In genomic region chr9:105344283-105344682, GRCh38 we compare ENCODE assay signal across 31 cellular contexts.
"Had no signal": no experiment of that assay in that cellular context is flagged by ENCODE, and none has a peak within 500 bp of the region (broad histone marks: within the 10 kb centered on the region; RNA-seq: fewer than 3 reads in every experiment).

No MANE protein-coding gene starts in this region.

- H3K36me3 Mint-ChIP-seq: activated CD4-positive, alpha-beta memory T cell treated with anti-CD3 and anti-CD28 coated beads for 36 hours; immature natural killer cell; natural killer cell; neural progenitor cell had no signal

- H3K27me3 Mint-ChIP-seq: activated CD4-positive, alpha-beta memory T cell treated with anti-CD3 and anti-CD28 coated beads for 36 hours; activated naive CD8-positive, alpha-beta T cell treated with anti-CD3 and anti-CD28 coated beads for 36 hours; dendritic cell treated with granulocyte-macrophage colony-stimulating factor and Interleukin-4, amounts not matched to agents 40 ng/mL and 50 ng/mL, for 4 days; memory B cell had no signal

- H3K27ac ChIP-seq: brain microvascular endothelial cell, heart left ventricle, neural progenitor cell, parathyroid adenoma, psoas muscle, spleen, testis, transverse colon had no signal

- H3K9me3 ChIP-seq: heart left ventricle, psoas muscle, spleen, testis, transverse colon had no signal

- H3K4me3 ChIP-seq: heart left ventricle, neural progenitor cell, psoas muscle, spleen, testis, transverse colon had no signal

- H3K9me3 Mint-ChIP-seq: activated CD4-positive, alpha-beta memory T cell treated with anti-CD3 and anti-CD28 coated beads for 36 hours; activated CD4-positive, alpha-beta T cell treated with anti-CD3 and anti-CD28 coated beads, Interleukin-2, amount 10 ng/mL, durations not matched to agents 24 days and 14 days; activated naive CD4-positive, alpha-beta T cell treated with anti-CD3 and anti-CD28 coated beads for 36 hours; activated naive CD8-positive, alpha-beta T cell treated with anti-CD3 and anti-CD28 coated beads for 36 hours; activated T-helper 1 cell treated with anti-CD3 and anti-CD28 coated beads, Interleukin-12 subunit alpha, Interleukin-12 subunit beta, Interleukin-2, Interleukin-4 antibody, amounts not matched to agents 30 ng/mL and 10 ng/mL and 1 ng/mL, durations not matched to agents 14 hours and 24 hours and 36 hours; dendritic cell treated with granulocyte-macrophage colony-stimulating factor and Interleukin-4, amounts not matched to agents 40 ng/mL and 50 ng/mL, for 4 days; endodermal cell; memory B cell; natural killer cell; neural progenitor cell; T-helper 1 cell treated with Interleukin-12 subunit alpha and Interleukin-12 subunit beta and Interleukin-4 antibody, amounts not matched to agents 30 μg/mL and 1 μg/mL, for 36 hours had no signal

- H3K4me3 Mint-ChIP-seq: activated CD4-positive, alpha-beta memory T cell treated with anti-CD3 and anti-CD28 coated beads for 36 hours; activated CD4-positive, alpha-beta T cell treated with anti-CD3 and anti-CD28 coated beads, Interleukin-2, amount 10 ng/mL, durations not matched to agents 24 days and 14 days; activated naive CD4-positive, alpha-beta T cell treated with anti-CD3 and anti-CD28 coated beads for 36 hours; activated naive CD8-positive, alpha-beta T cell treated with anti-CD3 and anti-CD28 coated beads for 36 hours; activated T-helper 1 cell treated with anti-CD3 and anti-CD28 coated beads, Interleukin-12 subunit alpha, Interleukin-12 subunit beta, Interleukin-2, Interleukin-4 antibody, amounts not matched to agents 30 ng/mL and 10 ng/mL and 1 ng/mL, durations not matched to agents 14 hours and 24 hours and 36 hours; dendritic cell treated with granulocyte-macrophage colony-stimulating factor and Interleukin-4, amounts not matched to agents 40 ng/mL and 50 ng/mL, for 4 days; endodermal cell; immature natural killer cell; memory B cell; natural killer cell; neural progenitor cell; T-helper 1 cell treated with Interleukin-12 subunit alpha and Interleukin-12 subunit beta and Interleukin-4 antibody, amounts not matched to agents 30 μg/mL and 1 μg/mL, for 36 hours had no signal

- H3K4me1 ChIP-seq: parathyroid adenoma, testis had no signal

- DNase-seq: activated CD4-positive, alpha-beta memory T cell treated with anti-CD3 and anti-CD28 coated beads for 36 hours; activated CD4-positive, alpha-beta T cell treated with anti-CD3 and anti-CD28 coated beads, Interleukin-2, amount 10 ng/mL, durations not matched to agents 24 days and 14 days; activated CD4-positive, CD25-positive, alpha-beta regulatory T cell treated with anti-CD3 and anti-CD28 coated beads, Interleukin-2, amount 50 U/mL, for 72 hours; activated CD8-positive, alpha-beta memory T cell treated with anti-CD3 and anti-CD28 coated beads, Interleukin-2, amount 50 U/mL, for 4 hours; activated effector memory CD4-positive, alpha-beta T cell treated with anti-CD3 and anti-CD28 coated beads, Interleukin-2, amount 50 U/mL, for 16 hours; activated naive CD4-positive, alpha-beta T cell treated with anti-CD3 and anti-CD28 coated beads for 36 hours; activated naive CD8-positive, alpha-beta T cell treated with anti-CD3 and anti-CD28 coated beads for 36 hours; activated T-cell treated with anti-CD3 and anti-CD28 coated beads, Interleukin-2, amount 50 U/mL, for 1 hour; amniotic stem cell; brain microvascular endothelial cell; central memory CD4-positive, alpha-beta T cell; endodermal cell; heart left ventricle; hypothalamus; immature natural killer cell; natural killer cell; occipital lobe; psoas muscle; spleen; stimulated activated naive CD4-positive, alpha-beta T cell treated with Interleukin-2 at 50 U/mL for 16 hours; SW 1271; T-helper 9 cell; testis; transverse colon had no signal

- ATAC-seq: esophagus mucosa, heart left ventricle, natural killer cell, psoas muscle had no signal

- H3K27me3 ChIP-seq: brain microvascular endothelial cell, heart left ventricle, neural progenitor cell, spleen, testis, transverse colon had no signal

- H3K27ac Mint-ChIP-seq: activated CD4-positive, alpha-beta memory T cell treated with anti-CD3 and anti-CD28 coated beads for 36 hours; activated CD4-positive, alpha-beta T cell treated with anti-CD3 and anti-CD28 coated beads, Interleukin-2, amount 10 ng/mL, durations not matched to agents 24 days and 14 days; activated naive CD4-positive, alpha-beta T cell treated with anti-CD3 and anti-CD28 coated beads for 36 hours; activated naive CD8-positive, alpha-beta T cell treated with anti-CD3 and anti-CD28 coated beads for 36 hours; activated T-helper 1 cell treated with anti-CD3 and anti-CD28 coated beads, Interleukin-12 subunit alpha, Interleukin-12 subunit beta, Interleukin-2, Interleukin-4 antibody, amounts not matched to agents 30 ng/mL and 10 ng/mL and 1 ng/mL, durations not matched to agents 14 hours and 24 hours and 36 hours; dendritic cell treated with granulocyte-macrophage colony-stimulating factor and Interleukin-4, amounts not matched to agents 40 ng/mL and 50 ng/mL, for 4 days; endodermal cell; immature natural killer cell; memory B cell; natural killer cell; neural progenitor cell; T-helper 1 cell treated with Interleukin-12 subunit alpha and Interleukin-12 subunit beta and Interleukin-4 antibody, amounts not matched to agents 30 μg/mL and 1 μg/mL, for 36 hours had no signal

- H3K36me3 ChIP-seq: brain microvascular endothelial cell, neural progenitor cell had no signal
